ENCODE assay signal across 1 cellular context in genomic region chr19:1860133-1860775, GRCh38.
TF ChIP-seq lines count a peak whose summit lies in the region.

No MANE protein-coding gene starts in this region.

TF ChIP-seq in HepG2, 621 proteins besides CTCF, POLR2A, EP300 and RAD21 (continues in another document):
- TF ChIP-seq SP1 (IDR thresholded peaks at IDR 0.05) (no peak), SP1 (CRISPR knock-in tag; IDR thresholded peaks at IDR 0.05) (0 out of 2 replicates have a peak, but pooled peaks have one; percentile 35), ZSCAN25 (CRISPR knock-in tag; IDR thresholded peaks at IDR 0.05) (peak; percentile 80; the same call in 1 of the 2 replicates), ZNF276 (CRISPR knock-in tag; IDR thresholded peaks at IDR 0.05; ENCODE audit: low read depth) (no peak), ZNF598 (CRISPR knock-in tag; IDR thresholded peaks at IDR 0.05; ENCODE audit: borderline replicate concordance) (no peak), HDAC1 (CRISPR knock-in tag; IDR thresholded peaks at IDR 0.05) (peak; percentile 80), RNF219 (CRISPR knock-in tag; IDR thresholded peaks at IDR 0.05) (no peak), NFE2L2 (IDR thresholded peaks at IDR 0.05; ENCODE audit: low read length) (no peak), ZNF772 (CRISPR knock-in tag; IDR thresholded peaks at IDR 0.05) (no peak), RFX5 (IDR thresholded peaks at IDR 0.05; ENCODE audit: low read depth, low read length) (peak; percentile 81), MAZ (IDR thresholded peaks at IDR 0.05; ENCODE audit: borderline replicate concordance, low read depth, low read length) (peak; percentile 83), MAZ (CRISPR knock-in tag; IDR thresholded peaks at IDR 0.05; ENCODE audit: low read depth) (peak; percentile 63; the same call in 1 of the 2 replicates), ZNF687 (CRISPR knock-in tag; IDR thresholded peaks at IDR 0.05) (peak; percentile 54), NFRKB (IDR thresholded peaks at IDR 0.05) (no peak), ZFP91 (CRISPR knock-in tag; IDR thresholded peaks at IDR 0.05; ENCODE audit: borderline replicate concordance) (peak; percentile 35; the same call in 1 of the 2 replicates), ZFX (CRISPR knock-in tag; IDR thresholded peaks at IDR 0.05; ENCODE audit: low read depth) (peak; percentile 37; the same call in 1 of the 2 replicates), ETV6 (CRISPR knock-in tag; conservative IDR thresholded peaks at IDR 0.05) (no peak), ZC3H13 (CRISPR knock-in tag; IDR thresholded peaks at IDR 0.05) (peak; percentile 42; the same call in 1 of the 2 replicates), JUND (CRISPR knock-in tag; IDR thresholded peaks at IDR 0.05) (no peak), HNF4A (CRISPR knock-in tag; IDR thresholded peaks at IDR 0.05) (peak; percentile 90), ZC3H4 (CRISPR knock-in tag; IDR thresholded peaks at IDR 0.05; ENCODE audit: borderline replicate concordance) (no peak), CBX2 (IDR thresholded peaks at IDR 0.05; ENCODE audit: low read depth, low read length) (no peak), CBX2 (CRISPR knock-in tag; IDR thresholded peaks at IDR 0.05; ENCODE audit: low read depth) (no peak), ZBED4 (CRISPR knock-in tag; IDR thresholded peaks at IDR 0.05; ENCODE audit: borderline replicate concordance) (peak; percentile 47; the same call in 1 of the 2 replicates), HNRNPLL (IDR thresholded peaks at IDR 0.05; ENCODE audit: low read depth, low read length, poor library complexity, severe bottlenecking) (peak; percentile 18), CC2D1A (CRISPR knock-in tag; IDR thresholded peaks at IDR 0.05) (no peak)
- TF ChIP-seq, protein P1, sequence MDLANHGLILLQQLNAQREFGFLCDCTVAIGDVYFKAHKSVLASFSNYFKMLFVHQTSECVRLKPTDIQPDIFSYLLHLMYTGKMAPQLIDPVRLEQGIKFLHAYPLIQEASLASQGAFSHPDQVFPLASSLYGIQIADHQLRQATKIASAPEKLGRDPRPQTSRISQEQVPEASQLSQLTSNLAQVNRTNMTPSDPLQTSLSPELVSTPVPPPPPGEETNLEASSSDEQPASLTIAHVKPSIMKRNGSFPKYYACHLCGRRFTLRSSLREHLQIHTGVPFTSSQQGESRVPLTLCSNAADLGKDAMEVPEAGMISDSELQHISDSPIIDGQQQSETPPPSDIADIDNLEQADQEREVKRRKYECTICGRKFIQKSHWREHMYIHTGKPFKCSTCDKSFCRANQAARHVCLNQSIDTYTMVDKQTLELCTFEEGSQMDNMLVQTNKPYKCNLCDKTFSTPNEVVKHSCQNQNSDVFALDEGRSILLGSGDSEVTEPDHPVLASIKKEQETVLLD (CRISPR knock-in tag; IDR thresholded peaks at IDR 0.05; ENCODE audit: low read depth), result 0 out of 2 replicates have a peak, but pooled peaks have one; percentile 33
- TF ChIP-seq, protein P2, sequence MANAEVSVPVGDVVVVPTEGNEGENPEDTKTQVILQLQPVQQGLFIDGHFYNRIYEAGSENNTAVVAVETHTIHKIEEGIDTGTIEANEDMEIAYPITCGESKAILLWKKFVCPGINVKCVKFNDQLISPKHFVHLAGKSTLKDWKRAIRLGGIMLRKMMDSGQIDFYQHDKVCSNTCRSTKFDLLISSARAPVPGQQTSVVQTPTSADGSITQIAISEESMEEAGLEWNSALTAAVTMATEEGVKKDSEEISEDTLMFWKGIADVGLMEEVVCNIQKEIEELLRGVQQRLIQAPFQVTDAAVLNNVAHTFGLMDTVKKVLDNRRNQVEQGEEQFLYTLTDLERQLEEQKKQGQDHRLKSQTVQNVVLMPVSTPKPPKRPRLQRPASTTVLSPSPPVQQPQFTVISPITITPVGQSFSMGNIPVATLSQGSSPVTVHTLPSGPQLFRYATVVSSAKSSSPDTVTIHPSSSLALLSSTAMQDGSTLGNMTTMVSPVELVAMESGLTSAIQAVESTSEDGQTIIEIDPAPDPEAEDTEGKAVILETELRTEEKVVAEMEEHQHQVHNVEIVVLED (CRISPR knock-in tag; IDR thresholded peaks at IDR 0.05; ENCODE audit: borderline replicate concordance), result peak; percentile 10; the same call in 1 of the 2 replicates
- TF ChIP-seq, protein P3, sequence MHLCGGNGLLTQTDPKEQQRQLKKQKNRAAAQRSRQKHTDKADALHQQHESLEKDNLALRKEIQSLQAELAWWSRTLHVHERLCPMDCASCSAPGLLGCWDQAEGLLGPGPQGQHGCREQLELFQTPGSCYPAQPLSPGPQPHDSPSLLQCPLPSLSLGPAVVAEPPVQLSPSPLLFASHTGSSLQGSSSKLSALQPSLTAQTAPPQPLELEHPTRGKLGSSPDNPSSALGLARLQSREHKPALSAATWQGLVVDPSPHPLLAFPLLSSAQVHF (CRISPR knock-in tag; IDR thresholded peaks at IDR 0.05), result no peak
- TF ChIP-seq, protein P4, sequence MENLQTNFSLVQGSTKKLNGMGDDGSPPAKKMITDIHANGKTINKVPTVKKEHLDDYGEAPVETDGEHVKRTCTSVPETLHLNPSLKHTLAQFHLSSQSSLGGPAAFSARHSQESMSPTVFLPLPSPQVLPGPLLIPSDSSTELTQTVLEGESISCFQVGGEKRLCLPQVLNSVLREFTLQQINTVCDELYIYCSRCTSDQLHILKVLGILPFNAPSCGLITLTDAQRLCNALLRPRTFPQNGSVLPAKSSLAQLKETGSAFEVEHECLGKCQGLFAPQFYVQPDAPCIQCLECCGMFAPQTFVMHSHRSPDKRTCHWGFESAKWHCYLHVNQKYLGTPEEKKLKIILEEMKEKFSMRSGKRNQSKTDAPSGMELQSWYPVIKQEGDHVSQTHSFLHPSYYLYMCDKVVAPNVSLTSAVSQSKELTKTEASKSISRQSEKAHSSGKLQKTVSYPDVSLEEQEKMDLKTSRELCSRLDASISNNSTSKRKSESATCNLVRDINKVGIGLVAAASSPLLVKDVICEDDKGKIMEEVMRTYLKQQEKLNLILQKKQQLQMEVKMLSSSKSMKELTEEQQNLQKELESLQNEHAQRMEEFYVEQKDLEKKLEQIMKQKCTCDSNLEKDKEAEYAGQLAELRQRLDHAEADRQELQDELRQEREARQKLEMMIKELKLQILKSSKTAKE (CRISPR knock-in tag; IDR thresholded peaks at IDR 0.05; ENCODE audit: borderline replicate concordance), result peak; percentile 45
- TF ChIP-seq, protein P5, sequence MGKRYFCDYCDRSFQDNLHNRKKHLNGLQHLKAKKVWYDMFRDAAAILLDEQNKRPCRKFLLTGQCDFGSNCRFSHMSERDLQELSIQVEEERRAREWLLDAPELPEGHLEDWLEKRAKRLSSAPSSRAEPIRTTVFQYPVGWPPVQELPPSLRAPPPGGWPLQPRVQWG (CRISPR knock-in tag; IDR thresholded peaks at IDR 0.05; ENCODE audit: borderline replicate concordance, low read depth), result no peak
- TF ChIP-seq, protein P6, sequence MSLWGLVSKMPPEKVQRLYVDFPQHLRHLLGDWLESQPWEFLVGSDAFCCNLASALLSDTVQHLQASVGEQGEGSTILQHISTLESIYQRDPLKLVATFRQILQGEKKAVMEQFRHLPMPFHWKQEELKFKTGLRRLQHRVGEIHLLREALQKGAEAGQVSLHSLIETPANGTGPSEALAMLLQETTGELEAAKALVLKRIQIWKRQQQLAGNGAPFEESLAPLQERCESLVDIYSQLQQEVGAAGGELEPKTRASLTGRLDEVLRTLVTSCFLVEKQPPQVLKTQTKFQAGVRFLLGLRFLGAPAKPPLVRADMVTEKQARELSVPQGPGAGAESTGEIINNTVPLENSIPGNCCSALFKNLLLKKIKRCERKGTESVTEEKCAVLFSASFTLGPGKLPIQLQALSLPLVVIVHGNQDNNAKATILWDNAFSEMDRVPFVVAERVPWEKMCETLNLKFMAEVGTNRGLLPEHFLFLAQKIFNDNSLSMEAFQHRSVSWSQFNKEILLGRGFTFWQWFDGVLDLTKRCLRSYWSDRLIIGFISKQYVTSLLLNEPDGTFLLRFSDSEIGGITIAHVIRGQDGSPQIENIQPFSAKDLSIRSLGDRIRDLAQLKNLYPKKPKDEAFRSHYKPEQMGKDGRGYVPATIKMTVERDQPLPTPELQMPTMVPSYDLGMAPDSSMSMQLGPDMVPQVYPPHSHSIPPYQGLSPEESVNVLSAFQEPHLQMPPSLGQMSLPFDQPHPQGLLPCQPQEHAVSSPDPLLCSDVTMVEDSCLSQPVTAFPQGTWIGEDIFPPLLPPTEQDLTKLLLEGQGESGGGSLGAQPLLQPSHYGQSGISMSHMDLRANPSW (CRISPR knock-in tag; IDR thresholded peaks at IDR 0.05; ENCODE audit: borderline replicate concordance), result no peak
